ENCODE assay signal across 21 cellular contexts in genomic region chr12:93113317-93114006, GRCh38.
A peak's percentile ranks its signal among the peaks of the same experiment; 100 is the strongest.
DNase-seq lines count a peak whose midpoint lies in the region; ATAC-seq, FAIRE-seq and TF ChIP-seq lines count a peak whose summit lies in the region.
"Had no signal": no experiment of that assay in that cellular context is flagged by ENCODE, and none has a peak within 500 bp of the region (broad histone marks: within the 10 kb centered on the region; RNA-seq: fewer than 3 reads in every experiment).

No MANE protein-coding gene starts in this region.

- peak overlapping the region; percentile 77 for H2AFZ ChIP-seq in ACC112 (ENCODE audit: low read length, unreplicated experiment)
- peak overlapping the region; percentile 66 for H2AFZ ChIP-seq in IMR-90 (replicated peaks; ENCODE audit: low read length, poor library complexity)
- peak overlapping the region; percentile 13 for H2AFZ ChIP-seq in endothelial cell of umbilical vein (ENCODE audit: low read depth, low read length)
- no peak overlapping the region for H2AFZ ChIP-seq in mesenchymal stem cell (ENCODE audit: low read depth, low read length)

- no peaks in the 10 kb centered on the region for H3K79me1 ChIP-seq in IMR-90 (ENCODE audit: low read depth in 1 of 2, low read length in 2 of 2)
- no peaks in the 10 kb centered on the region for H3K79me1 ChIP-seq in mesenchymal stem cell (replicated peaks; ENCODE audit: low read length, poor library complexity, severe bottlenecking)

- TF ChIP-seq CTCF in IMR-90 (conservative IDR thresholded peaks at IDR 0.05; ENCODE audit: low read depth, low read length) (no peak), endothelial cell of umbilical vein (IDR thresholded peaks at IDR 0.05; ENCODE audit: extremely low read depth in 1 of 2, insufficient read depth in 1 of 2, low read depth in 1 of 2, low read length in 2 of 2) (no peak)

- H4K5ac ChIP-seq in IMR-90 (ENCODE audit: low read depth, low read length), result no peak overlapping the region

- peak overlapping the region; percentile 34; the same call in 1 of the 2 replicates for H3K27ac ChIP-seq in ACC112 (ENCODE audit: low read depth, low read length)
- no peak overlapping the region for H3K27ac ChIP-seq in IMR-90 (ENCODE audit: insufficient read depth, low read length)
- H3K27ac ChIP-seq in endothelial cell of umbilical vein (ENCODE audit: insufficient read depth, low read depth, low read length), result peak overlapping the region; percentile 69
- no peak overlapping the region for H3K27ac ChIP-seq in mesenchymal stem cell (ENCODE audit: low read length, poor library complexity, severe bottlenecking)
- H3K27ac ChIP-seq: lower lobe of right lung, neutrophil had no signal

- intact Hi-C loops in IMR-90 (cut with micrococcal nuclease), result no loop called here
- intact Hi-C loops in endothelial cell of umbilical vein (cut with micrococcal nuclease), result loop anchor here (1.0 to 2.0 kb wide), 4 partner anchors 21 to 264 kb away; partner anchors contain the start of gene NUDT4

- no peaks in the 10 kb centered on the region for H3K36me3 ChIP-seq in ACC112 (ENCODE audit: insufficient read depth, low read length)
- H3K36me3 ChIP-seq in IMR-90 (ENCODE audit: control insufficient read depth, insufficient read depth, low read length), result no peaks in the 10 kb centered on the region
- H3K36me3 ChIP-seq in endothelial cell of umbilical vein (ENCODE audit: control insufficient read depth in 2 of 2, extremely low read depth in 1 of 2, insufficient read depth in 2 of 2, low read length in 2 of 2), result no peaks in the 10 kb centered on the region
- H3K36me3 ChIP-seq in mesenchymal stem cell (ENCODE audit: control insufficient read depth in 1 of 2, insufficient read depth in 2 of 2, low read depth in 1 of 2, low read length in 2 of 2), result no peaks in the 10 kb centered on the region
- H3K36me3 ChIP-seq: lower lobe of right lung, neutrophil, stomach had no signal

- peak overlapping the region; percentile 45; the same call in 1 of the 2 replicates for H2AK5ac ChIP-seq in IMR-90 (ENCODE audit: low read depth, low read length)
- peak overlapping the region; percentile 75 for H2AK5ac ChIP-seq in mesenchymal stem cell (ENCODE audit: low read length, severe bottlenecking)

- WGBS in IMR-90 (ENCODE audit: extremely low coverage in 2 of 2, insufficient read length in 1 of 2), 2 experiments, result no CpG with 5 or more reads among the region's 2 CpGs
- 0% methylated on average over 1 of the region's 2 CpGs for WGBS in mesenchymal stem cell

- POLR2A ChIA-PET in IMR-90 (lab: Charles Lee; ENCODE audit: unreplicated experiment) (no interaction called here), endothelial cell of umbilical vein (lab: Charles Lee) (interaction anchor here (0.7 kb wide), 1 partner anchor 299 kb away, joined by 4 read pairs; no protein-coding TSS in a partner anchor)

- H3K18ac ChIP-seq in IMR-90 (ENCODE audit: low read depth, low read length) (peak overlapping the region; percentile 46; the same call in 1 of the 2 replicates), mesenchymal stem cell (ENCODE audit: low read depth in 1 of 2, low read length in 2 of 2) (peak overlapping the region; percentile 46 to 80)

- peak overlapping the region; percentile 78; the same call in 1 of the 3 replicates for H2BK15ac ChIP-seq in IMR-90 (ENCODE audit: low read depth, low read length)
- H2BK15ac ChIP-seq in mesenchymal stem cell (ENCODE audit: low read depth, poor library complexity, severe bottlenecking), result no peak overlapping the region

- peak overlapping the region; percentile 55; the same call in 1 of the 2 replicates for H2BK20ac ChIP-seq in IMR-90 (ENCODE audit: low read depth, low read length)

- BruUV-seq in IMR-90 (replicated peaks; lab: Mats Ljungman, UMichigan) (no TSS peak), endothelial cell of umbilical vein (replicated peaks; lab: Mats Ljungman, UMichigan) (TSS peak; percentile 71)

- H2BK120ac ChIP-seq in IMR-90 (ENCODE audit: low read depth, low read length) (peak overlapping the region; percentile 76; the same call in 1 of the 2 replicates), mesenchymal stem cell (ENCODE audit: low read depth, low read length) (no peak overlapping the region)

- H3K9me1 ChIP-seq in IMR-90 (ENCODE audit: insufficient read depth, low read length) (peaks cover 4% of the 10 kb centered on the region; the same call in 1 of the 2 replicates), endothelial cell of umbilical vein (replicated peaks; ENCODE audit: control insufficient read depth, extremely low read depth, insufficient read depth, low read length) (no peaks in the 10 kb centered on the region)

- CTCF ChIA-PET in IMR-90 (lab: Yijun Ruan, JAX) (interaction anchor here (0.6 kb wide), 1 partner anchor 85 kb away, joined by 5 read pairs; no protein-coding TSS in a partner anchor), endothelial cell of umbilical vein (lab: Charles Lee) (interaction anchor here (0.6 to 1.6 kb wide), 4 partner anchors 9 to 989 kb away, joined by 3 to 4 read pairs (median 3); no protein-coding TSS in a partner anchor)

- H3K23ac ChIP-seq in IMR-90 (ENCODE audit: low read depth, low read length) (peak overlapping the region; percentile 48; the same call in 1 of the 2 replicates), mesenchymal stem cell (ENCODE audit: low read length in 2 of 2) (no peak overlapping the region)

- H4K8ac ChIP-seq in IMR-90 (ENCODE audit: low read depth in 2 of 2, low read length in 2 of 2) (peak overlapping the region in 1 of 2 experiments; percentile 16; a peak in 1 of 4 replicates), mesenchymal stem cell (ENCODE audit: low read length) (peak overlapping the region; percentile 59)

- H4K91ac ChIP-seq in IMR-90 (ENCODE audit: insufficient read depth, low read depth, low read length) (no peak overlapping the region), mesenchymal stem cell (ENCODE audit: low read length) (no peak overlapping the region)

- peak; percentile 84 for FAIRE-seq in endothelial cell of umbilical vein (lab: Jason Lieb, UNC)
- FAIRE-seq: D721Med, H54, small intestine had no signal

- DNase-seq in IMR-90 (no peak), endothelial cell of umbilical vein (ENCODE audit: low read depth, low spot score) (peak; percentile 89), mesenchymal stem cell (peak; percentile 59), hypothalamus (lab: John Stamatoyannopoulos, UW) (no peak), midbrain (lab: John Stamatoyannopoulos, UW) (no peak), OCI-M1 (lab: John Stamatoyannopoulos, UW) (no peak), NCI-H345 treated with DMSO at 0.1 percent for 48 hours (lab: John Stamatoyannopoulos, UW; ENCODE audit: unreplicated experiment) (no peak)
- DNase-seq: activated CD4-positive, alpha-beta T cell treated with anti-CD3 and anti-CD28 coated beads, Interleukin-2, amount 10 ng/mL, durations not matched to agents 24 days and 14 days; activated naive CD8-positive, alpha-beta T cell treated with anti-CD3 and anti-CD28 coated beads, Interleukin-2, amount 50 U/mL, for 24 hours; activated T-cell treated with anti-CD3 and anti-CD28 coated beads, Interleukin-2, amount 50 U/mL, for 48 hours; cerebellar nuclear complex; KBM-7; lower lobe of right lung; NCI-H1694; NCI-H526; small intestine; stomach had no signal

- peak overlapping the region; percentile 15 to 97 for H2BK12ac ChIP-seq in mesenchymal stem cell (ENCODE audit: low read length in 2 of 2)

- H2AK9ac ChIP-seq in IMR-90 (replicated peaks; ENCODE audit: low read depth, low read length, poor library complexity), result no peak overlapping the region

- H3K9me3 ChIP-seq in IMR-90 (ENCODE audit: control insufficient read depth, insufficient read depth, low read length), result no peaks in the 10 kb centered on the region; the same call in 1 of the 2 replicates
- no peaks in the 10 kb centered on the region for H3K9me3 ChIP-seq in endothelial cell of umbilical vein (replicated peaks; ENCODE audit: control insufficient read depth, insufficient read depth, low read length)
- H3K9me3 ChIP-seq in mesenchymal stem cell (ENCODE audit: control insufficient read depth, low read length), result no peaks in the 10 kb centered on the region
- H3K9me3 ChIP-seq: lower lobe of right lung, neutrophil, stomach had no signal

- H3K9ac ChIP-seq in IMR-90 (ENCODE audit: low read depth, low read length) (no peak overlapping the region), endothelial cell of umbilical vein (replicated peaks; ENCODE audit: extremely low read depth, insufficient read depth, low read length) (peak overlapping the region; percentile 31), mesenchymal stem cell (ENCODE audit: low read length) (peak overlapping the region; percentile 21)

- in situ Hi-C loops in IMR-90 (cut with MboI; ENCODE audit: low sequenced_read_pairs), result no loop called here

- H4K20me1 ChIP-seq in IMR-90 (ENCODE audit: insufficient read depth, low read length), result no peaks in the 10 kb centered on the region
- H4K20me1 ChIP-seq in endothelial cell of umbilical vein (replicated peaks; ENCODE audit: control insufficient read depth, extremely low read depth, insufficient read depth, low read length), result no peaks in the 10 kb centered on the region

- H3K79me2 ChIP-seq in ACC112 (ENCODE audit: control insufficient read depth, insufficient read depth, low read length, unreplicated experiment), result no peaks in the 10 kb centered on the region
- no peaks in the 10 kb centered on the region for H3K79me2 ChIP-seq in endothelial cell of umbilical vein (ENCODE audit: control insufficient read depth, insufficient read depth, low read length)

- H3K27me3 ChIP-seq in ACC112 (ENCODE audit: insufficient read depth, low read length) (no peaks in the 10 kb centered on the region), IMR-90 (ENCODE audit: control insufficient read depth, insufficient read depth, low read length) (no peaks in the 10 kb centered on the region), endothelial cell of umbilical vein (ENCODE audit: control insufficient read depth in 2 of 2, insufficient read depth in 2 of 2, low read length in 2 of 2) (no peaks in the 10 kb centered on the region), mesenchymal stem cell (ENCODE audit: control insufficient read depth in 1 of 2, insufficient read depth in 1 of 2, low read length in 2 of 2) (no peaks in the 10 kb centered on the region)
- H3K27me3 ChIP-seq: neutrophil, stomach had no signal

- H3K4me2 ChIP-seq in IMR-90 (ENCODE audit: low read depth, low read length), result no peak overlapping the region
- H3K4me2 ChIP-seq in endothelial cell of umbilical vein (ENCODE audit: insufficient read depth, low read length), result peak overlapping the region; percentile 33
- H3K4me2 ChIP-seq in mesenchymal stem cell (ENCODE audit: low read length, poor library complexity, severe bottlenecking), result no peak overlapping the region

- H3K4ac ChIP-seq in IMR-90 (ENCODE audit: low read depth, low read length) (peak overlapping the region; percentile 47; the same call in 1 of the 2 replicates), mesenchymal stem cell (ENCODE audit: low read depth in 1 of 2, low read length in 2 of 2) (peak overlapping the region in 1 of 2 experiments; percentile 80)

- no peak for TF ChIP-seq RAD21 in IMR-90 (IDR thresholded peaks at IDR 0.05; ENCODE audit: low read length)

- dilution Hi-C loops in IMR-90 (cut with HindIII; ENCODE audit: low sequenced_read_pairs, unreplicated experiment) (no loop called here), endothelial cell of umbilical vein (cut with MboI; ENCODE audit: extremely low pct_ligation_motif_present, low sequenced_read_pairs) (no loop called here)

- TF ChIP-seq POLR2A in IMR-90 (IDR thresholded peaks at IDR 0.05; ENCODE audit: low read depth, low read length), result no peak
- TF ChIP-seq POLR2A in endothelial cell of umbilical vein (IDR thresholded peaks at IDR 0.05; ENCODE audit: low read depth, low read length), result no peak

- no peak overlapping the region for H3K56ac ChIP-seq in IMR-90 (ENCODE audit: extremely low read depth, insufficient read depth, low read length)

- peak overlapping the region; percentile 86 for H3K14ac ChIP-seq in IMR-90 (replicated peaks; ENCODE audit: low read depth, low read length)
- H3K14ac ChIP-seq in mesenchymal stem cell (ENCODE audit: low read length in 2 of 2), result no peak overlapping the region

- H3K4me3 ChIP-seq in ACC112 (ENCODE audit: low read depth, low read length), result no peak overlapping the region
- H3K4me3 ChIP-seq in IMR-90 (ENCODE audit: insufficient read depth, low read depth, low read length), result no peak overlapping the region
- H3K4me3 ChIP-seq in endothelial cell of umbilical vein (replicated peaks in 1 of 3; ENCODE audit: insufficient read depth in 1 of 3, low read depth in 1 of 3, low read length in 3 of 3), result no peak overlapping the region
- no peak overlapping the region for H3K4me3 ChIP-seq in mesenchymal stem cell (ENCODE audit: insufficient read depth in 1 of 2, low read depth in 1 of 2, low read length in 2 of 2)
- H3K4me3 ChIP-seq: lower lobe of right lung, stomach had no signal

- H3K4me1 ChIP-seq in ACC112 (ENCODE audit: control insufficient read depth, insufficient read depth, low read length, unreplicated experiment) (peaks cover 38% of the 10 kb centered on the region), IMR-90 (ENCODE audit: control insufficient read depth, insufficient read depth, low read length) (peaks cover 13% of the 10 kb centered on the region), endothelial cell of umbilical vein (ENCODE audit: control insufficient read depth, extremely low read depth, insufficient read depth, low read length) (peaks cover 30% of the 10 kb centered on the region), mesenchymal stem cell (ENCODE audit: control insufficient read depth, insufficient read depth, low read depth, low read length) (peaks cover 2% of the 10 kb centered on the region)
- H3K4me1 ChIP-seq: lower lobe of right lung had no signal

- H2BK5ac ChIP-seq in IMR-90 (ENCODE audit: low read depth, low read length, poor library complexity, severe bottlenecking) (no peak overlapping the region), mesenchymal stem cell (ENCODE audit: low read depth, low read length, poor library complexity, severe bottlenecking) (no peak overlapping the region)

- no peak for ATAC-seq in IMR-90 (ENCODE audit: low read depth)
- ATAC-seq: activated naive CD8-positive, alpha-beta T cell treated with anti-CD3 and anti-CD28 coated beads, Interleukin-2, amount 50 U/mL, for 24 hours; lower lobe of right lung had no signal

Comparison
In these comparisons a context has a peak if more than half of its experiments do, and no peak if none do; other contexts are left out.
1. H3K27ac ChIP-seq: peak in ACC112 (single experiment) and endothelial cell of umbilical vein (single experiment); none in IMR-90 (single experiment) and mesenchymal stem cell (single experiment).
2. DNase-seq: peak in endothelial cell of umbilical vein (single experiment) and mesenchymal stem cell (single experiment); none in IMR-90 (single experiment), hypothalamus (0 of 51), midbrain (single experiment), OCI-M1 (single experiment) and NCI-H345 treated with DMSO at 0.1 percent for 48 hours (single experiment).